1 cellular context compared by ENCODE assay signal in the genomic region with DNA sequence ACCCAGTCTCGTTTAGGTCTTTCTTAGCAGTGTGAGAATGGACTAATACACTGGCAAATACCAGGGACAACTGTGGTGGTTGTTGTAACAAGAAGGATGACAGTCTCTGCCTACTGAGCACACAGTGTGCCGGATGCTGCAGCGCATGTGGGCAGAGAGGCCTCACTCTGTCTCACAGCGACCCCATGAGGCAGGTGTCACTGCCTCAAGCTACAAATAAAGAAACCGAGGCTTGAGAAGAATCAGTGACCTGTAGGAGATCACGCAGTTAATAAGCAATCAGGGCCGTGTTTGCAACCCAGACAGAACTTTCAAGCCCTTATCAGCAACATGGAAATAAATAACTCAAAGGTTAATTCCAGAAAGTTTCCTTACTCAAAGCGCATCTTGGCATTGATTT.
TF ChIP-seq lines count a peak whose summit lies in the region.

No MANE protein-coding gene starts in this region.

TF ChIP-seq in GM23338, 12 proteins besides CTCF, POLR2A, EP300 and RAD21 (continued from another document):
- TF ChIP-seq, protein P1, sequence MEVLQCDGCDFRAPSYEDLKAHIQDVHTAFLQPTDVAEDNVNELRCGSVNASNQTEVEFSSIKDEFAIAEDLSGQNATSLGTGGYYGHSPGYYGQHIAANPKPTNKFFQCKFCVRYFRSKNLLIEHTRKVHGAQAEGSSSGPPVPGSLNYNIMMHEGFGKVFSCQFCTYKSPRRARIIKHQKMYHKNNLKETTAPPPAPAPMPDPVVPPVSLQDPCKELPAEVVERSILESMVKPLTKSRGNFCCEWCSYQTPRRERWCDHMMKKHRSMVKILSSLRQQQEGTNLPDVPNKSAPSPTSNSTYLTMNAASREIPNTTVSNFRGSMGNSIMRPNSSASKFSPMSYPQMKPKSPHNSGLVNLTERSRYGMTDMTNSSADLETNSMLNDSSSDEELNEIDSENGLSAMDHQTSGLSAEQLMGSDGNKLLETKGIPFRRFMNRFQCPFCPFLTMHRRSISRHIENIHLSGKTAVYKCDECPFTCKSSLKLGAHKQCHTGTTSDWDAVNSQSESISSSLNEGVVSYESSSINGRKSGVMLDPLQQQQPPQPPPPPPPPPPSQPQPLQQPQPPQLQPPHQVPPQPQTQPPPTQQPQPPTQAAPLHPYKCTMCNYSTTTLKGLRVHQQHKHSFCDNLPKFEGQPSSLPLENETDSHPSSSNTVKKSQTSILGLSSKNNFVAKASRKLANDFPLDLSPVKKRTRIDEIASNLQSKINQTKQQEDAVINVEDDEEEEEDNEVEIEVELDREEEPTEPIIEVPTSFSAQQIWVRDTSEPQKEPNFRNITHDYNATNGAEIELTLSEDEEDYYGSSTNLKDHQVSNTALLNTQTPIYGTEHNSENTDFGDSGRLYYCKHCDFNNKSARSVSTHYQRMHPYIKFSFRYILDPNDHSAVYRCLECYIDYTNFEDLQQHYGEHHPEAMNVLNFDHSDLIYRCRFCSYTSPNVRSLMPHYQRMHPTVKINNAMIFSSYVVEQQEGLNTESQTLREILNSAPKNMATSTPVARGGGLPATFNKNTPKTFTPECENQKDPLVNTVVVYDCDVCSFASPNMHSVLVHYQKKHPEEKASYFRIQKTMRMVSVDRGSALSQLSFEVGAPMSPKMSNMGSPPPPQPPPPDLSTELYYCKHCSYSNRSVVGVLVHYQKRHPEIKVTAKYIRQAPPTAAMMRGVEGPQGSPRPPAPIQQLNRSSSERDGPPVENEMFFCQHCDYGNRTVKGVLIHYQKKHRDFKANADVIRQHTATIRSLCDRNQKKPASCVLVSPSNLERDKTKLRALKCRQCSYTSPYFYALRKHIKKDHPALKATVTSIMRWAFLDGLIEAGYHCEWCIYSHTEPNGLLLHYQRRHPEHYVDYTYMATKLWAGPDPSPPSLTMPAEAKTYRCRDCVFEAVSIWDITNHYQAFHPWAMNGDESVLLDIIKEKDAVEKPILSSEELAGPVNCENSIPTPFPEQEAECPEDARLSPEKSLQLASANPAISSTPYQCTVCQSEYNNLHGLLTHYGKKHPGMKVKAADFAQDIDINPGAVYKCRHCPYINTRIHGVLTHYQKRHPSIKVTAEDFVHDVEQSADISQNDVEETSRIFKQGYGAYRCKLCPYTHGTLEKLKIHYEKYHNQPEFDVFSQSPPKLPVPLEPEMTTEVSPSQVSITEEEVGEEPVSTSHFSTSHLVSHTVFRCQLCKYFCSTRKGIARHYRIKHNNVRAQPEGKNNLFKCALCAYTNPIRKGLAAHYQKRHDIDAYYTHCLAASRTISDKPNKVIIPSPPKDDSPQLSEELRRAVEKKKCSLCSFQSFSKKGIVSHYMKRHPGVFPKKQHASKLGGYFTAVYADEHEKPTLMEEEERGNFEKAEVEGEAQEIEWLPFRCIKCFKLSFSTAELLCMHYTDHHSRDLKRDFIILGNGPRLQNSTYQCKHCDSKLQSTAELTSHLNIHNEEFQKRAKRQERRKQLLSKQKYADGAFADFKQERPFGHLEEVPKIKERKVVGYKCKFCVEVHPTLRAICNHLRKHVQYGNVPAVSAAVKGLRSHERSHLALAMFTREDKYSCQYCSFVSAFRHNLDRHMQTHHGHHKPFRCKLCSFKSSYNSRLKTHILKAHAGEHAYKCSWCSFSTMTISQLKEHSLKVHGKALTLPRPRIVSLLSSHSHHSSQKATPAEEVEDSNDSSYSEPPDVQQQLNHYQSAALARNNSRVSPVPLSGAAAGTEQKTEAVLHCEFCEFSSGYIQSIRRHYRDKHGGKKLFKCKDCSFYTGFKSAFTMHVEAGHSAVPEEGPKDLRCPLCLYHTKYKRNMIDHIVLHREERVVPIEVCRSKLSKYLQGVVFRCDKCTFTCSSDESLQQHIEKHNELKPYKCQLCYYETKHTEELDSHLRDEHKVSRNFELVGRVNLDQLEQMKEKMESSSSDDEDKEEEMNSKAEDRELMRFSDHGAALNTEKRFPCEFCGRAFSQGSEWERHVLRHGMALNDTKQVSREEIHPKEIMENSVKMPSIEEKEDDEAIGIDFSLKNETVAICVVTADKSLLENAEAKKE (CRISPR knock-in tag; IDR thresholded peaks at IDR 0.05) = no peak
- TF ChIP-seq EZH2phosphoT487 (IDR thresholded peaks at IDR 0.05; ENCODE audit: unreplicated experiment) = no peak
- TF ChIP-seq EZH2 (IDR thresholded peaks at IDR 0.05; ENCODE audit: low read depth, unreplicated experiment) = no peak
TF ChIP-seq in GM23338: peak in this region for 0.
